ENCODE assay signal across 7 cellular contexts in the genomic region with DNA sequence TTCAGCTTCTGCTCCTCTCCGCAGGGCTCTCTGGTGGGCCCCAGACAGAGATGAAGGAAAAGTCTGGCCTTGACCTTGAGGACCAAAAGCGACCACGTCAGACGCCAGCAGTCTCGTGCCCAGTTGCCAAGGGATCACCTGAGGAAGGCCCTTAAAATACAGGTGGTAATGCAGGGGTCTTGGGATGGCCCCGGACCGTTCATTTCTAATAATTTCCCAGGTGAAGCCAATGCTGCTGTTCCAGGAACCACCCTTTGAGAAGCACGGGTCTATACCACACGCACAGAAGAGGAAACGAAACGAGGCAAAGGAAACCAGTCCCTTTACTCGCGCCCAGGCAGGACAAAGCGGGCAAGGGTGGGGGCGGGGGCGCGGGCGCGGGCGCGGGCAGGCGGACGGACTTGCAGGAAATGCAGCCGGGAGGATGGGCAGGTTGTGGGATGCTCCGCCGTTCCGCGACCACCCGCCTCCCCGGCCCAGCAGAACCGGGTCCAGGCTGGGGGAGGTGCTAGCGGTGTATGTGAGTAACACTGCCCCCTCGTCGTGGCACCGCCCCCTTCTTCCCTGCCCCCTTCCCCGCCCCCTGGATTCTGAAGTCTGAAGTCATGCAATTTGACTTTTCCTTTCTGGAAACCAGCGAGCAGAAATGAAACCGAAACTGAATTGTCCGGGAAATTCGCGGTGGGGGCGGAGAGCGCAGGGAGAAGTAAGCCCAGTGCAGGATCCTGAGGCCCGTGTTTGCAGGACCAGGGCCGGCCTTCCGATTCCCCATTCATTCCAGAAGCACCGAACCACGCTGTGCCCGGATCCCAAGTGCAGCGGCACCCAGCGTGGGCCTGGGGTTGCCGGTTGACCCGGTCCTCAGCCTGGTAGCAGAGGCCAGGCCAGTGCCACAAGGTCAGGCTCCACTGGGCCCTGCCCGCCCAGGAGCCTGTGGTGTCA. TPM values are rescaled to one million over a fixed set of nuclear protein-coding genes. Genes with fewer than 3 reads are reported as not detected.
DNase-seq lines count a peak whose midpoint lies in the region; ATAC-seq and TF ChIP-seq lines count a peak whose summit lies in the region.

No MANE protein-coding gene starts in this region.

- no peaks in the 10 kb centered on the region for H3K9me3 Mint-ChIP-seq in effector memory CD8-positive, alpha-beta T cell

- no peak for TF ChIP-seq POLR2A in GM18505 (IDR thresholded peaks at IDR 0.05; ENCODE audit: borderline replicate concordance, extremely low read depth, insufficient read depth, insufficient read length)

- peak; percentile 85 for ATAC-seq in GM18505 (IDR thresholded peaks at IDR 0.05; ENCODE audit: unreplicated experiment)
- ATAC-seq in HG03066 (IDR thresholded peaks at IDR 0.05; ENCODE audit: low read depth, unreplicated experiment) = peak; percentile 58
- peak; percentile 84 for ATAC-seq in effector memory CD8-positive, alpha-beta T cell (replicated peaks)

- peaks cover 12 to 14% of the 10 kb centered on the region in 2 donors for H3K4me1 Mint-ChIP-seq in effector memory CD8-positive, alpha-beta T cell (ENCODE audit: low read depth in 2 of 2)

- no peaks in the 10 kb centered on the region for H3K27me3 Mint-ChIP-seq in effector memory CD8-positive, alpha-beta T cell

- peak overlapping the region; percentile 88 to 96 for H3K4me3 Mint-ChIP-seq in effector memory CD8-positive, alpha-beta T cell

- H3K36me3 Mint-ChIP-seq in effector memory CD8-positive, alpha-beta T cell (ENCODE audit: insufficient read depth) = no peaks in the 10 kb centered on the region

- peak overlapping the region; percentile 93 to 94 for H3K27ac Mint-ChIP-seq in effector memory CD8-positive, alpha-beta T cell

- DNase-seq in NCI-H510A treated with DMSO at 0.1 percent for 48 hours (lab: John Stamatoyannopoulos, UW) (peak; percentile 60), lung microvascular endothelial cell (ENCODE audit: low read depth in 2 of 2) (peak; percentile 84 to 89)
- peak; percentile 73 for DNase-seq in activated CD8-positive, alpha-beta memory T cell treated with anti-CD3 and anti-CD28 coated beads for 24 hours
- DNase-seq in effector memory CD8-positive, alpha-beta T cell = peak in 2 of 3 experiments; percentile 5 to 7
- DNase-seq in stimulated activated CD8-positive, alpha-beta memory T cell treated with anti-CD3 and anti-CD28 coated beads, Interleukin-12 subunit alpha, Interleukin-12 subunit beta, amount 100 ng/mL, for 4 hours (ENCODE audit: low read depth) = peak; percentile 53

RNA-seq across cellular contexts. Expression of a gene that starts 5.8 kb away (rescaled TPM):
- 0.99 and 4.1 TPM in 2 replicates for total RNA-seq in lung microvascular endothelial cell

RNA-seq across cellular contexts. Expression of a gene that starts 58.4 kb away (rescaled TPM):
- total RNA-seq in lung microvascular endothelial cell = under 0.01 and 0.40 TPM in 2 replicates

Comparison
In these comparisons a context has a peak if more than half of its experiments do, and no peak if none do; other contexts are left out.
1. Peak in every context shown above with its lines: DNase-seq and ATAC-seq.
2. DNase-seq: peak in every context shown above with its lines; median percentile 86 in lung microvascular endothelial cell; 73 in activated CD8-positive, alpha-beta memory T cell treated with anti-CD3 and anti-CD28 coated beads for 24 hours; 60 in NCI-H510A treated with DMSO at 0.1 percent for 48 hours; 53 in stimulated activated CD8-positive, alpha-beta memory T cell treated with anti-CD3 and anti-CD28 coated beads, Interleukin-12 subunit alpha, Interleukin-12 subunit beta, amount 100 ng/mL, for 4 hours; 6 in effector memory CD8-positive, alpha-beta T cell.